ENCODE assay signal across 1 cellular context in the genomic region with DNA sequence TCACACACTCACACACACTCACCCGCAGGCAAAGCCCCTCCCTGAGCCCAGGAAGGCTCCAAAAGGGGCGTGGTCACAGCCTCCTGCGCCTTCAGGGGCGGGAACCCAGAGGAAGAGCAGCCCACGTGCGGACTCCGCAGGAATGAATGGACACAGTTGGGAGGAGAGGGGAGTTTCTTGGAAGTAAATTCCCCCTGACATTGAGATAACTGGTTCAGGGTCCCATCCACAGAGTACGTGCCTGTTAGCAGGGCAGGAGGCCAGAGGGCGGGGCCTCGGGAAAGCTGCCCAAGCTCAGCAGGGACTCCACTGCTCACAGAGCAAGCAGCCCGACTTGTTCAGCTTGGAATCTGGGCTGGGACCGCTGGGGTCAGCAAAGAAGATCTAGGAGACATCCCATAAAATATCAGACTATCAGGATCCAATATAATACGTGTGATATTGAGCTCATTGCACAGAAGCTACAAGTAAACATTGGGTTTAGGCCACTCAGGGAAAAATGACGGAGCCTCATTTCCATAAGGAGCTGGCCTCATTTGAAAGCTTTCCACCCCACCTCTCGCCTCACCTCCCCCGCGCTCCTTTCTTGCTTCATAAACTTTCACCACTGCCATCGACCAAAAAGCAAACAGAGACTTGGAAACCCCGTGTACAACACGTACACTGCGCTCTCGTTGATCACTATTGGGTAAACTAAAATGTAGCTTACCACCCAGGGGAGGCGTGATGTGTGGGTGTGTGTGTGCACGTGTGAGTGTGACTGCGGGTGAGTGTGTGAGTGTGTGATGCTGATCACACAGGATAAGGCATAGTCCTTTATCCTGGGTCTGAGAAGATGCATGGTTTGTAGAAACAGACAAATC.
TF ChIP-seq lines count a peak whose summit lies in the region.

No MANE protein-coding gene starts in this region.

TF ChIP-seq in HepG2, 621 proteins besides CTCF, POLR2A, EP300 and RAD21 (continued from another document):
- TF ChIP-seq, protein P1, sequence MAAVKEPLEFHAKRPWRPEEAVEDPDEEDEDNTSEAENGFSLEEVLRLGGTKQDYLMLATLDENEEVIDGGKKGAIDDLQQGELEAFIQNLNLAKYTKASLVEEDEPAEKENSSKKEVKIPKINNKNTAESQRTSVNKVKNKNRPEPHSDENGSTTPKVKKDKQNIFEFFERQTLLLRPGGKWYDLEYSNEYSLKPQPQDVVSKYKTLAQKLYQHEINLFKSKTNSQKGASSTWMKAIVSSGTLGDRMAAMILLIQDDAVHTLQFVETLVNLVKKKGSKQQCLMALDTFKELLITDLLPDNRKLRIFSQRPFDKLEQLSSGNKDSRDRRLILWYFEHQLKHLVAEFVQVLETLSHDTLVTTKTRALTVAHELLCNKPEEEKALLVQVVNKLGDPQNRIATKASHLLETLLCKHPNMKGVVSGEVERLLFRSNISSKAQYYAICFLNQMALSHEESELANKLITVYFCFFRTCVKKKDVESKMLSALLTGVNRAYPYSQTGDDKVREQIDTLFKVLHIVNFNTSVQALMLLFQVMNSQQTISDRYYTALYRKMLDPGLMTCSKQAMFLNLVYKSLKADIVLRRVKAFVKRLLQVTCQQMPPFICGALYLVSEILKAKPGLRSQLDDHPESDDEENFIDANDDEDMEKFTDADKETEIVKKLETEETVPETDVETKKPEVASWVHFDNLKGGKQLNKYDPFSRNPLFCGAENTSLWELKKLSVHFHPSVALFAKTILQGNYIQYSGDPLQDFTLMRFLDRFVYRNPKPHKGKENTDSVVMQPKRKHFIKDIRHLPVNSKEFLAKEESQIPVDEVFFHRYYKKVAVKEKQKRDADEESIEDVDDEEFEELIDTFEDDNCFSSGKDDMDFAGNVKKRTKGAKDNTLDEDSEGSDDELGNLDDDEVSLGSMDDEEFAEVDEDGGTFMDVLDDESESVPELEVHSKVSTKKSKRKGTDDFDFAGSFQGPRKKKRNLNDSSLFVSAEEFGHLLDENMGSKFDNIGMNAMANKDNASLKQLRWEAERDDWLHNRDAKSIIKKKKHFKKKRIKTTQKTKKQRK (IDR thresholded peaks at IDR 0.05; ENCODE audit: low read length), result no peak
- TF ChIP-seq SMAD9 (CRISPR knock-in tag; IDR thresholded peaks at IDR 0.05) (no peak), GATAD1 (CRISPR knock-in tag; IDR thresholded peaks at IDR 0.05) (no peak), ZNF180 (CRISPR knock-in tag; IDR thresholded peaks at IDR 0.05; ENCODE audit: borderline replicate concordance, low read depth) (no peak), YEATS2 (CRISPR knock-in tag; IDR thresholded peaks at IDR 0.05; ENCODE audit: borderline replicate concordance) (peak; percentile 12; the same call in 1 of the 2 replicates)
